ENCODE assay signal across 20 cellular contexts in the genomic region with DNA sequence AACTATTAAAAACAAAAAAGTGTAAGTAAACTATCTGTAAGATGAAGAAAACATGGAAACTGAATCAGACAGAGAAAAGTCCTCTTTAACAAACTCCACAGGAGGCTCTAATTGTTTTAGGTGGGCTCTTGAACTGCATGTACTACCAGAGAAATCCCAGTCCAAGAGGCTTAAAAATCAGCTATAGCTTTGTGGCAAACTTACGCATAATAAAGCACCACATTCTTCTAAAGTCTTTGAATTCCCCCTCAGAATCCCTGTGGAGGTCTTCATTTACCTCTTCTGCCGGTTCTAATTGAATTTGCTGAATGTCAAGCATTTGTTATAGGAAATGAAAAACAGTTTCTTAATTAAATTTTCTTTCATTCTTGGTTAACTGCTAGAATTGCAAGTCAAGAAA. TPM values are rescaled to one million over a fixed set of nuclear protein-coding genes. Genes with fewer than 3 reads are reported as not detected.
DNase-seq lines count a peak whose midpoint lies in the region; TF ChIP-seq lines count a peak whose summit lies in the region.
"Had no signal": no experiment of that assay in that cellular context is flagged by ENCODE, and none has a peak within 500 bp of the region (broad histone marks: within the 10 kb centered on the region; RNA-seq: fewer than 3 reads in every experiment).

No MANE protein-coding gene starts in this region.

- H2AFZ ChIP-seq in osteoblast (ENCODE audit: low read length), result peak overlapping the region; percentile 60

- H3K4me3 ChIP-seq in HAP-1 (no peak overlapping the region), SK-N-MC (peak overlapping the region; percentile 50), osteoblast (ENCODE audit: insufficient read depth, low read length) (no peak overlapping the region)
- H3K4me3 ChIP-seq: coronary artery, testis had no signal

- TF ChIP-seq CTCF in osteoblast (IDR thresholded peaks at IDR 0.05; ENCODE audit: extremely low read depth, low read depth, low read length), result no peak

- H3K36me3 ChIP-seq in HAP-1 (replicated peaks), result no peaks in the 10 kb centered on the region
- H3K36me3 ChIP-seq in SK-N-MC (ENCODE audit: insufficient read depth, low read length), result no peaks in the 10 kb centered on the region
- H3K36me3 ChIP-seq in osteoblast (ENCODE audit: insufficient read depth, low read length), result no peaks in the 10 kb centered on the region
- H3K36me3 ChIP-seq: brain microvascular endothelial cell had no signal

- H3K27ac ChIP-seq in SK-N-MC (peak overlapping the region; percentile 81), osteoblast (ENCODE audit: low read depth, low read length) (no peak overlapping the region)
- H3K27ac ChIP-seq: brain microvascular endothelial cell, coronary artery, testis had no signal

- peak overlapping the region; percentile 15 for H3K9ac ChIP-seq in SK-N-MC (ENCODE audit: insufficient read length)

- DNase-seq in HAP-1 (ENCODE audit: low spot score in 2 of 2) (peak; percentile 28 to 97), SK-N-MC (ENCODE audit: low read depth, low spot score) (no peak), iPS DF 19.7 (ENCODE audit: low read depth, low spot score) (peak; percentile 65), osteoblast (ENCODE audit: insufficient read length, low spot score, missing footprints) (no peak), kidney tubule cell (ENCODE audit: low spot score) (no peak), ACHN (no peak), NCI-H526 treated with DMSO at 0.1 percent for 48 hours (lab: John Stamatoyannopoulos, UW) (no peak)
- no peak for DNase-seq in activated CD4-positive, alpha-beta T cell treated with anti-CD3 and anti-CD28 coated beads, Interleukin-2, amount 50 U/mL, for 48 hours
- DNase-seq: activated CD4-positive, alpha-beta T cell treated with anti-CD3 and anti-CD28 coated beads, Interleukin-2, amount 10 ng/mL, durations not matched to agents 7 days and 5 days; brain microvascular endothelial cell; CD4-positive, CD25-positive, alpha-beta regulatory T cell; DMS153; head of caudate nucleus; kidney; naive thymus-derived CD4-positive, alpha-beta T cell; NCI-H524 treated with DMSO at 0.1 percent for 48 hours; posterior cingulate gyrus; T-helper 1 cell; testis had no signal

- H3K4me2 ChIP-seq in osteoblast (ENCODE audit: insufficient read depth, low read length), result no peak overlapping the region

- H3K79me2 ChIP-seq in osteoblast (ENCODE audit: insufficient read depth, low read length), result no peaks in the 10 kb centered on the region

- H3K9me3 ChIP-seq in HAP-1, result no peaks in the 10 kb centered on the region
- H3K9me3 ChIP-seq in SK-N-MC (ENCODE audit: low read depth, low read length), result no peaks in the 10 kb centered on the region; the same call in 1 of the 2 replicates
- H3K9me3 ChIP-seq in osteoblast (ENCODE audit: low read depth, low read length), result no peaks in the 10 kb centered on the region
- H3K9me3 ChIP-seq: testis had no signal

- H3K4me1 ChIP-seq in HAP-1, result peaks cover 45% of the 10 kb centered on the region
- peaks cover 15% of the 10 kb centered on the region for H3K4me1 ChIP-seq in osteoblast (ENCODE audit: insufficient read depth, low read length)

- no peaks in the 10 kb centered on the region for H4K20me1 ChIP-seq in osteoblast (ENCODE audit: insufficient read depth, low read length)

- in situ Hi-C loops in HAP-1 (cut with MboI; ENCODE audit: low sequenced_read_pairs), result no loop called here
- in situ Hi-C loops in ACHN (cut with HindIII; ENCODE audit: low pct_ligation_motif_present, low pct_unique_long_range_greater_than_20kb, low sequenced_read_pairs), result no loop called here

- H3K27me3 ChIP-seq in HAP-1 (ENCODE audit: low read depth) (no peaks in the 10 kb centered on the region), osteoblast (ENCODE audit: insufficient read depth, low read length) (no peaks in the 10 kb centered on the region)
- H3K27me3 ChIP-seq: brain microvascular endothelial cell, testis had no signal

RNA-seq across cellular contexts. Expression of a gene that starts 40.8 kb away (rescaled TPM):
- 33.7 and 54.5 TPM in 2 replicates for total RNA-seq in osteoblast

Comparison
In these comparisons a context has a peak if more than half of its experiments do, and no peak if none do; other contexts are left out.
1. DNase-seq: peak in HAP-1 (2 of 2) and iPS DF 19.7 (single experiment); none in SK-N-MC (single experiment), osteoblast (single experiment), kidney tubule cell (single experiment), ACHN (single experiment), activated CD4-positive, alpha-beta T cell treated with anti-CD3 and anti-CD28 coated beads, Interleukin-2, amount 50 U/mL, for 48 hours (0 of 2) and NCI-H526 treated with DMSO at 0.1 percent for 48 hours (single experiment).